In genomic region chr7:70434376-70434775, GRCh38 we compare ENCODE assay signal across 15 cellular contexts.
A peak's percentile ranks its signal among the peaks of the same experiment; 100 is the strongest.
DNase-seq lines count a peak whose midpoint lies in the region; ATAC-seq and TF ChIP-seq lines count a peak whose summit lies in the region.
"Had no signal": no experiment of that assay in that cellular context is flagged by ENCODE, and none has a peak within 500 bp of the region (broad histone marks: within the 10 kb centered on the region; RNA-seq: fewer than 3 reads in every experiment).

No MANE protein-coding gene starts in this region.

- H3K9me3 ChIP-seq in H9 (ENCODE audit: control insufficient read depth, low read depth, low read length) (no peaks in the 10 kb centered on the region), SK-N-SH (no peaks in the 10 kb centered on the region), body of pancreas (no peaks in the 10 kb centered on the region)
- H3K9me3 ChIP-seq: colonic mucosa had no signal

- H4K5ac ChIP-seq in H9 (ENCODE audit: insufficient read length, low read depth, low read length): no peak overlapping the region

- H2BK12ac ChIP-seq in H9 (ENCODE audit: insufficient read length, low read depth, low read length): no peak overlapping the region

- H3K56ac ChIP-seq in H9 (ENCODE audit: insufficient read length, low read depth, low read length): no peak overlapping the region

- H2AFZ ChIP-seq in H9 (ENCODE audit: low read length) (no peak overlapping the region), SK-N-SH (ENCODE audit: low read depth) (no peak overlapping the region)

- no peak overlapping the region for H3K27ac Mint-ChIP-seq in H9
- H3K27ac Mint-ChIP-seq: activated CD4-positive, alpha-beta T cell treated with anti-CD3 and anti-CD28 coated beads for 36 hours; nephron had no signal

- H3K9me2 ChIP-seq in SK-N-SH: no peaks in the 10 kb centered on the region

- H2BK120ac ChIP-seq in H9 (ENCODE audit: low read depth, low read length, poor library complexity, severe bottlenecking): no peak overlapping the region

- TF ChIP-seq POLR2A in body of pancreas (IDR thresholded peaks at IDR 0.05): no peak

- TF ChIP-seq CTCF in H9 (conservative IDR thresholded peaks at IDR 0.05): peak; percentile 32; the same call in 2 of the 3 replicates
- peak; percentile 41 for TF ChIP-seq CTCF in SK-N-SH (IDR thresholded peaks at IDR 0.05)
- no peak for TF ChIP-seq CTCF in body of pancreas (IDR thresholded peaks at IDR 0.05)

- H3K4me3 Mint-ChIP-seq in H9: no peak overlapping the region
- H3K4me3 Mint-ChIP-seq: activated CD4-positive, alpha-beta T cell treated with anti-CD3 and anti-CD28 coated beads for 36 hours; nephron; T-helper 17 cell had no signal

- H3K23me2 ChIP-seq in H9 (ENCODE audit: insufficient read length, low read depth, low read length, poor library complexity, severe bottlenecking): no peaks in the 10 kb centered on the region

- no CpG with 5 or more reads among the region's 2 CpGs for WGBS in H9 (ENCODE audit: extremely low coverage, insufficient read length, low lambda C conversion rate)
- 74% methylated on average over 2 of the region's 2 CpGs for WGBS in SK-N-SH (ENCODE audit: low lambda C conversion rate)
- WGBS in body of pancreas, 2 donors: 56 to 69% methylated on average over 2 of the region's 2 CpGs

- H4K8ac ChIP-seq in H9 (replicated peaks; ENCODE audit: insufficient read length, low read depth, low read length): no peak overlapping the region

- H3K9ac ChIP-seq in H9 (ENCODE audit: extremely low read depth, insufficient read length, low read length) (no peak overlapping the region), SK-N-SH (no peak overlapping the region)

- no peaks in the 10 kb centered on the region for H3K36me3 ChIP-seq in SK-N-SH (replicated peaks in 1 of 2; ENCODE audit: control insufficient read depth in 1 of 2, insufficient read depth in 2 of 2, low read length in 1 of 2)
- no peaks in the 10 kb centered on the region for H3K36me3 ChIP-seq in body of pancreas (replicated peaks in 1 of 2; ENCODE audit: insufficient read depth in 1 of 2, low read depth in 2 of 2)
- H3K36me3 ChIP-seq: colonic mucosa had no signal

- H3K4me3 ChIP-seq in SK-N-SH (ENCODE audit: low read depth in 2 of 2, low read length in 1 of 2) (no peak overlapping the region), body of pancreas (no peak overlapping the region)
- H3K4me3 ChIP-seq: colonic mucosa, lung had no signal

- H3K27me3 Mint-ChIP-seq in H9 (ENCODE audit: low read depth): no peaks in the 10 kb centered on the region
- H3K27me3 Mint-ChIP-seq: activated CD4-positive, alpha-beta T cell treated with anti-CD3 and anti-CD28 coated beads for 36 hours; T-helper 17 cell had no signal

- no peak overlapping the region for H3K4ac ChIP-seq in H9 (ENCODE audit: low read depth, low read length)

- no peak overlapping the region for H3K27ac ChIP-seq in H9 (ENCODE audit: insufficient read length, low read depth, low read length)
- H3K27ac ChIP-seq in SK-N-SH (ENCODE audit: low read depth in 2 of 2, low read length in 1 of 2): no peak overlapping the region
- no peak overlapping the region for H3K27ac ChIP-seq in body of pancreas
- H3K27ac ChIP-seq: colonic mucosa had no signal

- H3F3A ChIP-seq in SK-N-SH (replicated peaks; ENCODE audit: insufficient read depth): no peaks in the 10 kb centered on the region

- H2BK15ac ChIP-seq in H9 (ENCODE audit: low read depth, low read length): no peak overlapping the region

- H2BK5ac ChIP-seq in H9 (ENCODE audit: insufficient read length, low read length): no peak overlapping the region

- H3K4me2 ChIP-seq in H9 (ENCODE audit: insufficient read depth, insufficient read length, low read length): no peak overlapping the region
- no peak overlapping the region for H3K4me2 ChIP-seq in SK-N-SH

- no peak overlapping the region for H2BK20ac ChIP-seq in H9 (ENCODE audit: low read depth, low read length, poor library complexity, severe bottlenecking)

- H3K36me3 Mint-ChIP-seq in H9 (ENCODE audit: insufficient read depth in 1 of 3, low read depth in 3 of 3): no peaks in the 10 kb centered on the region

- H4K20me1 ChIP-seq in H9 (ENCODE audit: control insufficient read depth, insufficient read depth, insufficient read length): no peaks in the 10 kb centered on the region
- H4K20me1 ChIP-seq in SK-N-SH (ENCODE audit: insufficient read depth): no peaks in the 10 kb centered on the region

- H3K9me3 Mint-ChIP-seq in H9: no peaks in the 10 kb centered on the region
- H3K9me3 Mint-ChIP-seq: nephron had no signal

- no peaks in the 10 kb centered on the region for H3K79me1 ChIP-seq in H9 (ENCODE audit: insufficient read depth, low read depth, low read length, poor library complexity, severe bottlenecking)

- no peak overlapping the region for H2AK5ac ChIP-seq in H9 (ENCODE audit: insufficient read length, low read length)

- POLR2A ChIA-PET in SK-N-SH (lab: Yijun Ruan, JAX): no interaction called here

- TF ChIP-seq RAD21 in SK-N-SH (IDR thresholded peaks at IDR 0.05; ENCODE audit: low read length): peak; percentile 60

- no peak overlapping the region for H3K14ac ChIP-seq in H9 (ENCODE audit: insufficient read depth, low read length)

- no peak for TF ChIP-seq EP300 in SK-N-SH (IDR thresholded peaks at IDR 0.05; ENCODE audit: borderline replicate concordance in 1 of 2, low read depth in 1 of 2, low read length in 1 of 2)

- CTCF ChIA-PET in SK-N-SH (lab: Yijun Ruan, JAX): interaction anchor here (0.8 to 1.8 kb wide), 7 partner anchors 15 to 264 kb away, joined by 3 to 4 read pairs (median 3); no protein-coding TSS in a partner anchor

- DNase-seq in DMS 273 (lab: John Stamatoyannopoulos, UW; ENCODE audit: unreplicated experiment) (peak; percentile 95), H9 (no peak), SK-N-SH (no peak), left colon (no peak), body of pancreas (no peak), LoVo (ENCODE audit: low spot score) (no peak)
- DNase-seq in stimulated activated CD4-positive, alpha-beta T cell treated with anti-CD3 and anti-CD28 coated beads, Interleukin-2, amount 100 ng/mL, for 24 hours: no peak
- DNase-seq: activated CD4-positive, alpha-beta T cell treated with anti-CD3 and anti-CD28 coated beads for 36 hours; activated T-cell treated with anti-CD3 and anti-CD28 coated beads for 4 hours; colonic mucosa; KG1; RPMI8226; T-helper 17 cell had no signal

- H3K23ac ChIP-seq in H9 (ENCODE audit: insufficient read length, low read depth, low read length): no peak overlapping the region

- no peak overlapping the region for H3K18ac ChIP-seq in H9 (ENCODE audit: insufficient read length, low read depth, low read length)

- H3K27me3 ChIP-seq in H9 (ENCODE audit: insufficient read depth, low read length): no peaks in the 10 kb centered on the region
- H3K27me3 ChIP-seq in SK-N-SH (ENCODE audit: insufficient read depth): no peaks in the 10 kb centered on the region
- no peaks in the 10 kb centered on the region for H3K27me3 ChIP-seq in body of pancreas
- H3K27me3 ChIP-seq: colonic mucosa had no signal

- peaks cover under 1 to 5% of the 10 kb centered on the region in 2 experiments; a peak in 1 of 4 replicates for H3K4me1 Mint-ChIP-seq in H9

- no peaks in the 10 kb centered on the region for H3K4me1 ChIP-seq in H9 (ENCODE audit: insufficient read depth, low read length)
- peaks cover 0 to 26% of the 10 kb centered on the region in 2 experiments; a peak in 2 of 4 replicates for H3K4me1 ChIP-seq in SK-N-SH (ENCODE audit: control insufficient read depth in 1 of 2, insufficient read depth in 2 of 2, low read depth in 1 of 2, low read length in 1 of 2)
- no peaks in the 10 kb centered on the region for H3K4me1 ChIP-seq in body of pancreas
- H3K4me1 ChIP-seq: colonic mucosa had no signal

- H3K79me2 ChIP-seq in H9 (ENCODE audit: insufficient read depth, low read length): no peaks in the 10 kb centered on the region
- H3K79me2 ChIP-seq in SK-N-SH (ENCODE audit: insufficient read depth): no peaks in the 10 kb centered on the region

- intact Hi-C loops in left colon (cut with DNase I, micrococcal nuclease): no loop called here
- intact Hi-C loops in body of pancreas (cut with DNase I): no loop called here

- H4K91ac ChIP-seq in H9 (ENCODE audit: insufficient read length, low read depth, low read length): no peak overlapping the region

- no peak overlapping the region for H3T11ph ChIP-seq in H9 (ENCODE audit: low read length)

- ATAC-seq in left colon (peak; percentile 21), body of pancreas (no peak)
- ATAC-seq: activated CD4-positive, alpha-beta T cell treated with anti-CD3 and anti-CD28 coated beads for 36 hours; T-helper 17 cell had no signal

TF ChIP-seq in SK-N-SH, 30 proteins besides CTCF, POLR2A, EP300 and RAD21 (continues in another document):
- TF ChIP-seq USF1 (IDR thresholded peaks at IDR 0.05; ENCODE audit: borderline replicate concordance, low read depth) (no peak), REST (IDR thresholded peaks at IDR 0.05; ENCODE audit: low read depth, low read length) (no peak), SMC3 (IDR thresholded peaks at IDR 0.05; ENCODE audit: low read depth, low read length) (peak; percentile 23; the same call in 1 of the 2 replicates)

Comparison
In these comparisons a context has a peak if more than half of its experiments do, and no peak if none do; other contexts are left out.
1. CTCF ChIP-seq: peak in H9 (single experiment) and SK-N-SH (single experiment); none in body of pancreas (0 of 7).